Comparison of ENCODE assay signal across 1 cellular context in genomic region chr6:45376310-45377040, GRCh38.
TF ChIP-seq lines count a peak whose summit lies in the region.

No MANE protein-coding gene starts in this region.

TF ChIP-seq in HCT116, 20 proteins besides CTCF, POLR2A, EP300 and RAD21 (continued from another document):
- TF ChIP-seq ELF1 (IDR thresholded peaks at IDR 0.05; ENCODE audit: borderline replicate concordance, low read depth) (no peak), POLR2AphosphoS5 (IDR thresholded peaks at IDR 0.05; ENCODE audit: low read depth, low read length) (no peak), EZH2 (IDR thresholded peaks at IDR 0.05) (no peak)
- TF ChIP-seq, protein P1, sequence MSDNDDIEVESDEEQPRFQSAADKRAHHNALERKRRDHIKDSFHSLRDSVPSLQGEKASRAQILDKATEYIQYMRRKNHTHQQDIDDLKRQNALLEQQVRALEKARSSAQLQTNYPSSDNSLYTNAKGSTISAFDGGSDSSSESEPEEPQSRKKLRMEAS (IDR thresholded peaks at IDR 0.05), result no peak
